ENCODE assay signal across 19 cellular contexts in genomic region chr10:69571618-69572158, GRCh38. TPM values are rescaled to one million over a fixed set of nuclear protein-coding genes. Genes with fewer than 3 reads are reported as not detected.
DNase-seq lines count a peak whose midpoint lies in the region; ATAC-seq and TF ChIP-seq lines count a peak whose summit lies in the region.
"Had no signal": no experiment of that assay in that cellular context is flagged by ENCODE, and none has a peak within 500 bp of the region (broad histone marks: within the 10 kb centered on the region; RNA-seq: fewer than 3 reads in every experiment).

No MANE protein-coding gene starts in this region.

- H3K27me3 ChIP-seq in CD4-positive, CD25-positive, alpha-beta regulatory T cell (ENCODE audit: control insufficient read depth, insufficient read depth, low read length) = peaks cover 45% of the 10 kb centered on the region
- peaks cover 98% of the 10 kb centered on the region for H3K27me3 ChIP-seq in lower lobe of right lung (ENCODE audit: low read depth)
- H3K27me3 ChIP-seq in gastrocnemius medialis = peaks cover 78 to 96% (median 91%) of the 10 kb centered on the region in 3 donors
- peaks cover 100% of the 10 kb centered on the region for H3K27me3 ChIP-seq in suprapubic skin

- peaks cover 83% of the 10 kb centered on the region for H3K27me3 Mint-ChIP-seq in CD4-positive, CD25-positive, alpha-beta regulatory T cell
- peaks cover 79% of the 10 kb centered on the region for H3K27me3 Mint-ChIP-seq in activated T-helper 2 cell treated with anti-CD3 and anti-CD28 coated beads, Interferon-gamma antibody, Interleukin-2, Interleukin-4, amounts not matched to agents 10 μg/mL and 5 μg/mL and 100 μg/mL, durations not matched to agents 14 hours and 24 hours and 36 hours (ENCODE audit: low read depth)

- TF ChIP-seq POLR2A in gastrocnemius medialis (IDR thresholded peaks at IDR 0.05) (no peak), suprapubic skin (IDR thresholded peaks at IDR 0.05) (no peak)

- peak overlapping the region in 3 of 4 donors; percentile 52 to 82 (median 61) for H3K4me3 Mint-ChIP-seq in CD4-positive, CD25-positive, alpha-beta regulatory T cell
- H3K4me3 Mint-ChIP-seq in activated T-helper 2 cell treated with anti-CD3 and anti-CD28 coated beads, Interferon-gamma antibody, Interleukin-2, Interleukin-4, amounts not matched to agents 10 μg/mL and 5 μg/mL and 100 μg/mL, durations not matched to agents 14 hours and 24 hours and 36 hours (ENCODE audit: low read depth) = peak overlapping the region; percentile 18
- H3K4me3 Mint-ChIP-seq: HFFc6 had no signal

- no peak overlapping the region for H3K27ac ChIP-seq in CD4-positive, CD25-positive, alpha-beta regulatory T cell (ENCODE audit: insufficient read depth, low read length, poor library complexity, severe bottlenecking)
- H3K27ac ChIP-seq in lower lobe of right lung (no peak overlapping the region), gastrocnemius medialis (no peak overlapping the region), suprapubic skin (no peak overlapping the region)
- H3K27ac ChIP-seq: ascending aorta, neutrophil, RWPE1, thyroid gland had no signal

- ATAC-seq in CD4-positive, CD25-positive, alpha-beta regulatory T cell (ENCODE audit: low read depth in 2 of 2) = no peak
- no peak for ATAC-seq in lower lobe of right lung
- no peak for ATAC-seq in gastrocnemius medialis
- ATAC-seq: left lobe of liver had no signal

- in situ Hi-C loops in gastrocnemius medialis (cut with MboI; ENCODE audit: low sequenced_read_pairs in 4 of 4) = no loop called here

- peaks cover 0 to 28% (median 8%) of the 10 kb centered on the region in 4 donors for H3K4me1 Mint-ChIP-seq in CD4-positive, CD25-positive, alpha-beta regulatory T cell
- H3K4me1 Mint-ChIP-seq in activated T-helper 2 cell treated with anti-CD3 and anti-CD28 coated beads, Interferon-gamma antibody, Interleukin-2, Interleukin-4, amounts not matched to agents 10 μg/mL and 5 μg/mL and 100 μg/mL, durations not matched to agents 14 hours and 24 hours and 36 hours (ENCODE audit: low read depth) = peaks cover 7% of the 10 kb centered on the region

- 1% methylated on average over 25 of the region's 25 CpGs for WGBS in suprapubic skin

- intact Hi-C loops in activated T-helper 2 cell treated with anti-CD3 and anti-CD28 coated beads, Interferon-gamma antibody, Interleukin-2, Interleukin-4, amounts not matched to agents 10 μg/mL and 5 μg/mL and 100 μg/mL, durations not matched to agents 14 hours and 24 hours and 36 hours (cut with micrococcal nuclease) = no loop called here
- intact Hi-C loops in lower lobe of right lung (cut with DNase I) (no loop called here), gastrocnemius medialis (cut with DNase I; ENCODE audit: low total_unique reads) (no loop called here)

- TF ChIP-seq CTCF in lower lobe of right lung (IDR thresholded peaks at IDR 0.05) = no peak
- no peak for TF ChIP-seq CTCF in gastrocnemius medialis (IDR thresholded peaks at IDR 0.05 in 4 of 5, conservative IDR thresholded peaks at IDR 0.05 in 1 of 5)
- TF ChIP-seq CTCF in suprapubic skin (IDR thresholded peaks at IDR 0.05) = no peak

- H3K27ac Mint-ChIP-seq in CD4-positive, CD25-positive, alpha-beta regulatory T cell = no peak overlapping the region
- H3K27ac Mint-ChIP-seq in activated T-helper 2 cell treated with anti-CD3 and anti-CD28 coated beads, Interferon-gamma antibody, Interleukin-2, Interleukin-4, amounts not matched to agents 10 μg/mL and 5 μg/mL and 100 μg/mL, durations not matched to agents 14 hours and 24 hours and 36 hours = no peak overlapping the region
- H3K27ac Mint-ChIP-seq: CD14-positive monocyte, HFFc6 had no signal

- TF ChIP-seq EP300 in suprapubic skin (IDR thresholded peaks at IDR 0.05) = no peak

- no peak overlapping the region for H3K4me3 ChIP-seq in CD4-positive, CD25-positive, alpha-beta regulatory T cell (ENCODE audit: low read depth, low read length)
- H3K4me3 ChIP-seq in lower lobe of right lung = peak overlapping the region; percentile 38
- peak overlapping the region in 1 of 4 donors; percentile 10 for H3K4me3 ChIP-seq in gastrocnemius medialis
- no peak overlapping the region for H3K4me3 ChIP-seq in suprapubic skin

- H3K36me3 ChIP-seq in CD4-positive, CD25-positive, alpha-beta regulatory T cell (ENCODE audit: control insufficient read depth, insufficient read depth, low read length) = no peaks in the 10 kb centered on the region
- H3K36me3 ChIP-seq in ES-I3 (ENCODE audit: insufficient read depth, low read length) (no peaks in the 10 kb centered on the region), lower lobe of right lung (no peaks in the 10 kb centered on the region), gastrocnemius medialis (no peaks in the 10 kb centered on the region), suprapubic skin (no peaks in the 10 kb centered on the region)
- H3K36me3 ChIP-seq: ascending aorta, neutrophil, thyroid gland had no signal

- DNase-seq in CD4-positive, CD25-positive, alpha-beta regulatory T cell = no peak
- DNase-seq in activated T-helper 2 cell treated with anti-CD3 and anti-CD28 coated beads, Interferon-gamma antibody, Interleukin-2, Interleukin-4, amounts not matched to agents 10 μg/mL and 5 μg/mL and 100 μg/mL, durations not matched to agents 14 hours and 24 hours and 36 hours (ENCODE audit: low spot score) = no peak
- DNase-seq in lower lobe of right lung (no peak), gastrocnemius medialis (no peak), suprapubic skin (ENCODE audit: low spot score in 2 of 2) (no peak), NCI-H1092 (lab: John Stamatoyannopoulos, UW) (no peak), Kasumi-1 (lab: John Stamatoyannopoulos, UW) (no peak)
- DNase-seq: HFFc6, NCI-H1048, thyroid gland had no signal

- peaks cover 22% of the 10 kb centered on the region for H3K4me1 ChIP-seq in CD4-positive, CD25-positive, alpha-beta regulatory T cell (ENCODE audit: control insufficient read depth, insufficient read depth, low read length, poor library complexity, severe bottlenecking)
- H3K4me1 ChIP-seq in ES-I3 (ENCODE audit: insufficient read depth, low read length) (peaks cover 30% of the 10 kb centered on the region), lower lobe of right lung (peaks cover 18% of the 10 kb centered on the region), gastrocnemius medialis (peaks cover 7% of the 10 kb centered on the region in 2 donors), suprapubic skin (peaks cover 35% of the 10 kb centered on the region)

- no peaks in the 10 kb centered on the region for H3K36me3 Mint-ChIP-seq in CD4-positive, CD25-positive, alpha-beta regulatory T cell
- H3K36me3 Mint-ChIP-seq in activated T-helper 2 cell treated with anti-CD3 and anti-CD28 coated beads, Interferon-gamma antibody, Interleukin-2, Interleukin-4, amounts not matched to agents 10 μg/mL and 5 μg/mL and 100 μg/mL, durations not matched to agents 14 hours and 24 hours and 36 hours (ENCODE audit: low read depth) = no peaks in the 10 kb centered on the region

- no peaks in the 10 kb centered on the region for H3K9me3 ChIP-seq in CD4-positive, CD25-positive, alpha-beta regulatory T cell (ENCODE audit: control insufficient read depth in 2 of 2, low read length in 2 of 2)
- H3K9me3 ChIP-seq in ES-I3 (ENCODE audit: control insufficient read depth, insufficient read depth, low read length) (no peaks in the 10 kb centered on the region), lower lobe of right lung (no peaks in the 10 kb centered on the region), gastrocnemius medialis (no peaks in the 10 kb centered on the region), suprapubic skin (no peaks in the 10 kb centered on the region)
- H3K9me3 ChIP-seq: ascending aorta, neutrophil, thyroid gland had no signal

- peaks cover 0 to 2% (median 0%) of the 10 kb centered on the region in 7 donors for H3K9me3 Mint-ChIP-seq in CD4-positive, CD25-positive, alpha-beta regulatory T cell
- no peaks in the 10 kb centered on the region for H3K9me3 Mint-ChIP-seq in activated T-helper 2 cell treated with anti-CD3 and anti-CD28 coated beads, Interferon-gamma antibody, Interleukin-2, Interleukin-4, amounts not matched to agents 10 μg/mL and 5 μg/mL and 100 μg/mL, durations not matched to agents 14 hours and 24 hours and 36 hours
- H3K9me3 Mint-ChIP-seq: HFFc6 had no signal

- peak overlapping the region; percentile 17; the same call in 1 of the 2 replicates for H3K9ac ChIP-seq in ES-I3 (ENCODE audit: low read depth, low read length)

RNA-seq across cellular contexts. Expression of gene NEUROG3, which starts 1.5 kb away (rescaled TPM):
- not detected for total RNA-seq in CD4-positive, CD25-positive, alpha-beta regulatory T cell
- polyA plus RNA-seq in CD4-positive, CD25-positive, alpha-beta regulatory T cell = not detected
- not detected in 2 replicates for total RNA-seq in activated T-helper 2 cell treated with anti-CD3 and anti-CD28 coated beads, Interferon-gamma antibody, Interleukin-2, Interleukin-4, amounts not matched to agents 10 μg/mL and 5 μg/mL and 100 μg/mL, durations not matched to agents 14 hours and 24 hours and 36 hours
- total RNA-seq in lower lobe of right lung (not detected), gastrocnemius medialis (not detected), suprapubic skin (not detected)
- total RNA-seq: ascending aorta, glomerular endothelial cell, HFFc6, left lobe of liver, NCI-H460, skeletal muscle tissue had no signal
- polyA plus RNA-seq: CD14-positive monocyte had no signal

RNA-seq across cellular contexts. Expression of gene FAM241B, which starts 58.4 kb away (rescaled TPM):
- total RNA-seq in CD4-positive, CD25-positive, alpha-beta regulatory T cell = 9.7 TPM
- polyA plus RNA-seq in CD4-positive, CD25-positive, alpha-beta regulatory T cell = 10 to 100 TPM; 14.8 to 21.2 (median 17.7) TPM
- total RNA-seq in activated T-helper 2 cell treated with anti-CD3 and anti-CD28 coated beads, Interferon-gamma antibody, Interleukin-2, Interleukin-4, amounts not matched to agents 10 μg/mL and 5 μg/mL and 100 μg/mL, durations not matched to agents 14 hours and 24 hours and 36 hours = 9.3 and 12.1 TPM in 2 replicates
- 5.0 TPM for total RNA-seq in lower lobe of right lung
- total RNA-seq in gastrocnemius medialis = 1 to 10 TPM in 3 of 4 donors, not detected in 1; 1.1 to 2.6 (median 2.5) TPM
- total RNA-seq in suprapubic skin = 1 to 10 TPM in 3 of 4 donors, under 1 TPM in 1; 0.49 to 4.3 (median 2.5) TPM
- total RNA-seq: ascending aorta, skeletal muscle tissue had no signal
- polyA plus RNA-seq: CD14-positive monocyte had no signal
